ENCODE assay signal across 27 cellular contexts in the genomic region with DNA sequence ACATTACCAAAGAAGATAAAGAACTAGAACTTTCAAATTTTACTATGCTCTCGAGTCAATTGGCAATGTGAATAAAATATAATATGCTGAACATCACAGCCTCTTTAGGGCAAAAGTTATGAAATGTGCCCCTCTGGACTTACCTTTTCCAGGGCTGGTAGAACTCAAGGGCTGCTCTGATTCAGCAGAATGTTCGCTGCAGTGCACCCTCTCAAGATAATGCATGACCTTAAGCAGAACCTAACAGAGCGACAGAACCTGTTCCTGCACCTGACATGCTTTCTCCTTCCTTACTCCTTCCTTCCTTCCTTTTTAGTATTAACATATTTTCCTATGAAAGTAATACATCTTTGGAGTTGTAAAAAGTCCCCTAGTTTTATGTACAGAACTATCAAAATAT.
"Had no signal": no experiment of that assay in that cellular context is flagged by ENCODE, and none has a peak within 500 bp of the region (broad histone marks: within the 10 kb centered on the region; RNA-seq: fewer than 3 reads in every experiment).

No MANE protein-coding gene starts in this region.

- H3K27me3 ChIP-seq: stomach, suprapubic skin, testis, thyroid gland, tibial artery, tibial nerve, transverse colon, upper lobe of left lung, upper lobe of right lung, uterus, vagina had no signal

- H3K9me3 ChIP-seq: stomach, suprapubic skin, testis, thoracic aorta, thyroid gland, tibial artery, tibial nerve, transverse colon, upper lobe of left lung, upper lobe of right lung, uterus, vagina had no signal

- H3K36me3 ChIP-seq: stomach, suprapubic skin, thoracic aorta, thyroid gland, tibial artery, tibial nerve, transverse colon, upper lobe of left lung, upper lobe of right lung, uterus, vagina had no signal

- ATAC-seq: stimulated activated effector memory CD8-positive, alpha-beta T cell treated with anti-CD3 and anti-CD28 coated beads, Interleukin-12 subunit alpha, Interleukin-12 subunit beta, amount 100 ng/mL, for 72 hours; stimulated activated memory B cell treated with anti-CD40 and anti-IgM and Interleukin-4, amounts not matched to agents 10 μg/mL and 1 μg/mL and 100 μg/mL, for 72 hours; stimulated activated naive B cell treated with anti-CD40 and anti-IgM and Interleukin-4, amounts not matched to agents 10 μg/mL and 1 μg/mL and 100 μg/mL, for 72 hours; stimulated activated naive CD8-positive, alpha-beta T cell treated with anti-CD3 and anti-CD28 coated beads, Interleukin-15, amount 100 ng/mL, for 72 hours; stimulated activated naive CD8-positive, alpha-beta T cell treated with anti-CD3 and anti-CD28 coated beads, Interleukin-15, Interleukin-2, amounts not matched to agents 100 U/mL and 50 U/mL, for 24 hours; upper lobe of right lung had no signal

- H3K4me1 ChIP-seq: stomach, suprapubic skin, testis, thyroid gland, tibial artery, tibial nerve, upper lobe of left lung, upper lobe of right lung, uterus, vagina had no signal

- H3K27ac ChIP-seq: stomach, suprapubic skin, testis, thoracic aorta, thyroid gland, tibial artery, tibial nerve, transverse colon, upper lobe of left lung, upper lobe of right lung, uterus, vagina had no signal

- FAIRE-seq: urothelium cell line had no signal

- H3K4me3 ChIP-seq: stomach, suprapubic skin, testis, thoracic aorta, thyroid gland, tibial artery, tibial nerve, transverse colon, upper lobe of left lung, upper lobe of right lung, uterus, vagina had no signal

- DNase-seq: stimulated activated CD4-positive, alpha-beta T cell treated with anti-CD3 and anti-CD28 coated beads, Interleukin-2, amount 100 ng/mL, for 48 hours; stimulated activated CD4-positive, alpha-beta T cell treated with anti-CD3 and anti-CD28 coated beads, Interleukin-4, amount 100 ng/mL, for 1 hour; stimulated activated CD4-positive, alpha-beta T cell treated with anti-CD3 and anti-CD28 coated beads, Interleukin-4, amount 100 ng/mL, for 24 hours; stimulated activated CD4-positive, alpha-beta T cell treated with anti-CD3 and anti-CD28 coated beads, Interleukin-4, amount 100 ng/mL, for 4 hours; stimulated activated CD8-positive, alpha-beta memory T cell treated with anti-CD3 and anti-CD28 coated beads, Interleukin-4, amount 100 ng/mL, for 48 hours; stimulated activated naive B cell treated with anti-CD40 and anti-IgM and Interleukin-4, amounts not matched to agents 10 μg/mL and 1 μg/mL and 100 μg/mL, for 72 hours; stimulated activated naive CD4-positive, alpha-beta T cell; stimulated activated naive CD4-positive, alpha-beta T cell treated with Interleukin-2 at 50 U/mL for 16 hours; stimulated activated naive CD8-positive, alpha-beta T cell treated with anti-CD3 and anti-CD28 coated beads, Interleukin-15, amount 100 ng/mL, for 72 hours; stimulated activated naive CD8-positive, alpha-beta T cell treated with anti-CD3 and anti-CD28 coated beads, Interleukin-15, Interleukin-2, amounts not matched to agents 100 U/mL and 50 U/mL, for 24 hours; stomach; substantia nigra; testis; thyroid gland; tibial artery; transverse colon; trophoblast cell; upper lobe of left lung; upper lobe of right lung; uterus had no signal
